23 cellular contexts compared by ENCODE assay signal in the genomic region with DNA sequence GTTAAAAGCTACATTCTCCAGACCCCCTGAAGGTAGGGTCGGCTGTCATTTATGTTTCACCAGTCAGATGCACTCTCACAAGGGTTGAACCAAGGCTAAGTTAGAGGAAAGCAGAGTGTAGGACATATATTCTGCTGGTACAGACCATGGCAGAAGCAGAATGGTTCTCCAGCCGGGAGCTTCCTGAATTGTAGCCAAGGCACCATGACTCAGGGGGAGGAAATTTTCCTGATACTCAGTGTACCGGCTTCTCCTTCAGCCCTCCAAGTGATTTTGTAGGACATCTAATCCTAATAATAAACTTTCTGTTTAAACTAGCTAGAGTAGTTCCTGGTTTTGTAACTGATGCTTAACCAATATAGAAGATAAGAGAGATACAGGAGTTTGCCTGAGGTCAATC. TPM values are rescaled to one million over a fixed set of nuclear protein-coding genes. Genes with fewer than 3 reads are reported as not detected.
"Had no signal": no experiment of that assay in that cellular context is flagged by ENCODE, and none has a peak within 500 bp of the region (broad histone marks: within the 10 kb centered on the region; RNA-seq: fewer than 3 reads in every experiment).

No MANE protein-coding gene starts in this region.

- H3K9me3 ChIP-seq: body of pancreas, heart right ventricle, lower lobe of right lung, pancreas, spleen, testis had no signal

- DNase-seq: activated CD4-positive, alpha-beta T cell treated with anti-CD3 and anti-CD28 coated beads, Interleukin-2, amount 50 U/mL, for 1 hour; activated naive CD4-positive, alpha-beta T cell; activated naive CD8-positive, alpha-beta T cell treated with anti-CD3 and anti-CD28 coated beads for 36 hours; amygdala; body of pancreas; central memory CD4-positive, alpha-beta T cell; erythroblast; heart right ventricle; left colon; lower lobe of right lung; natural killer cell; pancreas; spleen; stimulated activated CD4-positive, alpha-beta T cell treated with anti-CD3 and anti-CD28 coated beads, Interleukin-4, amount 100 ng/mL, for 4 hours; T1000; testis had no signal

- H3K4me3 ChIP-seq: body of pancreas, heart right ventricle, lower lobe of right lung, pancreas, spleen, testis had no signal

- H3K27ac Mint-ChIP-seq: activated naive CD8-positive, alpha-beta T cell treated with anti-CD3 and anti-CD28 coated beads for 36 hours; activated T-helper 17 cell treated with anti-CD3 and anti-CD28 coated beads, Interleukin-2, amount 50 U/mL, for 72 hours; natural killer cell; stimulated activated memory B cell treated with anti-CD40 and anti-IgM and Interleukin-4, amounts not matched to agents 10 μg/mL and 1 μg/mL and 100 μg/mL, for 72 hours; type B pancreatic cell had no signal

- H3K4me1 Mint-ChIP-seq: activated naive CD8-positive, alpha-beta T cell treated with anti-CD3 and anti-CD28 coated beads for 36 hours; activated T-helper 17 cell treated with anti-CD3 and anti-CD28 coated beads, Interleukin-2, amount 50 U/mL, for 72 hours; natural killer cell; stimulated activated memory B cell treated with anti-CD40 and anti-IgM and Interleukin-4, amounts not matched to agents 10 μg/mL and 1 μg/mL and 100 μg/mL, for 72 hours had no signal

- ATAC-seq: activated CD4-positive, CD25-positive, alpha-beta regulatory T cell treated with anti-CD3 and anti-CD28 coated beads, Interleukin-2, amount 50 U/mL, for 24 hours; activated T-helper 17 cell treated with anti-CD3 and anti-CD28 coated beads, Interleukin-2, amount 50 U/mL, for 72 hours; body of pancreas; heart right ventricle; left colon; natural killer cell; pancreas; sciatic nerve; stimulated activated memory B cell treated with anti-CD40 and anti-IgM and Interleukin-4, amounts not matched to agents 10 μg/mL and 1 μg/mL and 100 μg/mL, for 72 hours had no signal

- H3K36me3 ChIP-seq: heart right ventricle, lower lobe of right lung, pancreas, spleen had no signal

- H3K4me3 Mint-ChIP-seq: activated naive CD8-positive, alpha-beta T cell treated with anti-CD3 and anti-CD28 coated beads for 36 hours; activated T-helper 17 cell treated with anti-CD3 and anti-CD28 coated beads, Interleukin-2, amount 50 U/mL, for 72 hours; natural killer cell; stimulated activated memory B cell treated with anti-CD40 and anti-IgM and Interleukin-4, amounts not matched to agents 10 μg/mL and 1 μg/mL and 100 μg/mL, for 72 hours; type B pancreatic cell had no signal

- H3K9me3 Mint-ChIP-seq: activated naive CD8-positive, alpha-beta T cell treated with anti-CD3 and anti-CD28 coated beads for 36 hours; activated T-helper 17 cell treated with anti-CD3 and anti-CD28 coated beads, Interleukin-2, amount 50 U/mL, for 72 hours; natural killer cell; stimulated activated memory B cell treated with anti-CD40 and anti-IgM and Interleukin-4, amounts not matched to agents 10 μg/mL and 1 μg/mL and 100 μg/mL, for 72 hours; type B pancreatic cell had no signal

- H3K4me1 ChIP-seq: body of pancreas, heart right ventricle, lower lobe of right lung, pancreas, spleen, testis had no signal

- H3K27me3 ChIP-seq: body of pancreas, pancreas, testis had no signal

- H3K27ac ChIP-seq: body of pancreas, heart right ventricle, lower lobe of right lung, pancreas, spleen, testis had no signal

- H3K36me3 Mint-ChIP-seq: activated naive CD8-positive, alpha-beta T cell treated with anti-CD3 and anti-CD28 coated beads for 36 hours; natural killer cell; stimulated activated memory B cell treated with anti-CD40 and anti-IgM and Interleukin-4, amounts not matched to agents 10 μg/mL and 1 μg/mL and 100 μg/mL, for 72 hours; type B pancreatic cell had no signal

RNA-seq across cellular contexts. Expression of a gene that starts 14.2 kb away (rescaled TPM):
- total RNA-seq: activated naive CD8-positive, alpha-beta T cell treated with anti-CD3 and anti-CD28 coated beads for 36 hours; activated T-helper 17 cell treated with anti-CD3 and anti-CD28 coated beads, Interleukin-2, amount 50 U/mL, for 72 hours had no signal

RNA-seq across cellular contexts. Expression of a gene that starts 38.1 kb away (rescaled TPM):
- total RNA-seq: activated naive CD8-positive, alpha-beta T cell treated with anti-CD3 and anti-CD28 coated beads for 36 hours; activated T-helper 17 cell treated with anti-CD3 and anti-CD28 coated beads, Interleukin-2, amount 50 U/mL, for 72 hours; heart right ventricle; left colon; lower lobe of right lung; mesenteric fat pad; natural killer cell; sciatic nerve; spleen; T-helper 1 cell treated with Interleukin-12 subunit alpha and Interleukin-12 subunit beta and Interleukin-4 antibody, amounts not matched to agents 30 ng/mL and 1 ng/mL, for 36 hours had no signal

RNA-seq across cellular contexts. Expression of a gene that starts 39.6 kb away (rescaled TPM):
- total RNA-seq: left colon, lower lobe of right lung, mesenteric fat pad, natural killer cell, spleen had no signal

RNA-seq across cellular contexts. Expression of a gene that starts 47.4 kb away (rescaled TPM):
- total RNA-seq: activated naive CD8-positive, alpha-beta T cell treated with anti-CD3 and anti-CD28 coated beads for 36 hours; activated T-helper 17 cell treated with anti-CD3 and anti-CD28 coated beads, Interleukin-2, amount 50 U/mL, for 72 hours; body of pancreas; heart right ventricle; left colon; lower lobe of right lung; mesenteric fat pad; natural killer cell; pancreas; sciatic nerve; spleen; T-helper 1 cell treated with Interleukin-12 subunit alpha and Interleukin-12 subunit beta and Interleukin-4 antibody, amounts not matched to agents 30 ng/mL and 1 ng/mL, for 36 hours; testis had no signal
- polyA plus RNA-seq: heart right ventricle, pancreas, spleen had no signal
